8 cellular contexts compared by ENCODE assay signal in the genomic region with DNA sequence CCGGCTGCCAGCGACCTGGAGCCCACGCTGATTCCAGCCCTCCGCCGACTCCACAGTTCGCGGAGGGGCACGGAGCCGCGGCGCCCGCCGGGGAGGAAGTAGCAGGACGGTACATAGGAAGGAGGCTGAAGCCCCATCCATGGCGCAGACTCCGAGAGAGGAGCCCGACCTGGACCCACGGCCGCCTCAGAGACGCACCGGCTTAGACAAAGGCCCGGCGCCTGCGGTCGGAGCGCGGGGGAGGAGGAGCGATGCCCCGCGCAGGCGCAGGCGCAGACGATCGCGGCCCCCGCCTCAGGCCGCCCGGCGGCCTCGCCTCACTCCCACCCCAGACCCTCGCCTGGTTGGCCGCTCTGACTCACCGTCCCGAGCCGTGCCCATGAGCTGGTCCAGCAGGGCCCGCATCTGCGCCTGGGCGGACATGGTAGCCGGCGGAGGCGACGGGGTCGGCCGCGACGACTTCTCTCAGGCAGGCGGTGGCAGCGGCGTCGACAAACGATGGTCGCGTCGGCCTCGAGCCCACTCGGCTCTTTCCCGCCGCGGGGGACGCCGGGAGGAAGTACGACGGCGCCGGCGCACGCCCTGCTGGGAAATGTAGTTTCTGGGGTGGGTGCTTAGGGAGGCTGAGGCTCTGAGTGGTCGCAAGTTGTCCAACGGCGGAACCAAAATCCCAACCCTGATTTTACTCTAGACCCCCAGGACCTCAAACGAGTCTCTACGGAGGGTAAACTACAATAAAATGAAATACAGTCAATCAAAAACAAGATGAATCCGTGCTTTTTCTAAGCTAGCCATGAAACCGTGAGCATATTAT.
DNase-seq lines count a peak whose midpoint lies in the region; ATAC-seq and TF ChIP-seq lines count a peak whose summit lies in the region.

A gene with protein sequence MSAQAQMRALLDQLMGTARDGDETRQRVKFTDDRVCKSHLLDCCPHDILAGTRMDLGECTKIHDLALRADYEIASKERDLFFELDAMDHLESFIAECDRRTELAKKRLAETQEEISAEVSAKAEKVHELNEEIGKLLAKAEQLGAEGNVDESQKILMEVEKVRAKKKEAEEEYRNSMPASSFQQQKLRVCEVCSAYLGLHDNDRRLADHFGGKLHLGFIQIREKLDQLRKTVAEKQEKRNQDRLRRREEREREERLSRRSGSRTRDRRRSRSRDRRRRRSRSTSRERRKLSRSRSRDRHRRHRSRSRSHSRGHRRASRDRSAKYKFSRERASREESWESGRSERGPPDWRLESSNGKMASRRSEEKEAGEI (minus strand): TSS at position 533 of the 814 bp plus-strand sequence. CDS start 110 bp downstream, at position 423.

- POLR2A ChIA-PET in AG04449 (lab: Yijun Ruan, JAX) = interaction anchor here (1.0 kb wide), 1 partner anchor 37 kb away, joined by 3 read pairs; no protein-coding TSS in a partner anchor

- peak within 1 kb of the TSS; percentile 97 for H3K4me3 ChIP-seq in AG04449 (ENCODE audit: low read depth, low read length)

- CTCF ChIA-PET in AG04449 (lab: Yijun Ruan, JAX) = interaction anchor here (1.0 to 3.6 kb wide), 9 partner anchors 10 to 125 kb away, joined by 3 to 19 read pairs (median 4); partner anchors contain the start of gene HBQ1

- ATAC-seq in GM18909 (IDR thresholded peaks at IDR 0.05; ENCODE audit: poor library complexity, unreplicated experiment) (peak; percentile 80), HG03175 (IDR thresholded peaks at IDR 0.05; ENCODE audit: unreplicated experiment) (peak; percentile 89)

- TF ChIP-seq CTCF in AG04449 (IDR thresholded peaks at IDR 0.05; ENCODE audit: insufficient read depth, low read length, missing control alignments) = no peak

- DNase-seq in AG04449 (ENCODE audit: low read depth, low spot score) = no peak
- peak; percentile 84 for DNase-seq in NCI-H226
- peak; percentile 76 for DNase-seq in activated CD4-positive, CD25-positive, alpha-beta regulatory T cell treated with anti-CD3 and anti-CD28 coated beads, Interleukin-2, amount 50 U/mL, for 16 hours (ENCODE audit: low read depth, low spot score)
- DNase-seq in central memory CD4-positive, alpha-beta T cell = peak; percentile 83
- DNase-seq in inferior parietal cortex (ENCODE audit: extremely low spot score) = peak; percentile 93
- peak; percentile 75 to 81 for DNase-seq in stimulated activated CD4-positive, alpha-beta T cell treated with anti-CD3 and anti-CD28 coated beads, Interleukin-12 subunit alpha, Interleukin-12 subunit beta, amount 100 ng/mL, for 24 hours (ENCODE audit: low read depth in 2 of 2)
